Comparison of ENCODE assay signal across 21 cellular contexts in the genomic region with DNA sequence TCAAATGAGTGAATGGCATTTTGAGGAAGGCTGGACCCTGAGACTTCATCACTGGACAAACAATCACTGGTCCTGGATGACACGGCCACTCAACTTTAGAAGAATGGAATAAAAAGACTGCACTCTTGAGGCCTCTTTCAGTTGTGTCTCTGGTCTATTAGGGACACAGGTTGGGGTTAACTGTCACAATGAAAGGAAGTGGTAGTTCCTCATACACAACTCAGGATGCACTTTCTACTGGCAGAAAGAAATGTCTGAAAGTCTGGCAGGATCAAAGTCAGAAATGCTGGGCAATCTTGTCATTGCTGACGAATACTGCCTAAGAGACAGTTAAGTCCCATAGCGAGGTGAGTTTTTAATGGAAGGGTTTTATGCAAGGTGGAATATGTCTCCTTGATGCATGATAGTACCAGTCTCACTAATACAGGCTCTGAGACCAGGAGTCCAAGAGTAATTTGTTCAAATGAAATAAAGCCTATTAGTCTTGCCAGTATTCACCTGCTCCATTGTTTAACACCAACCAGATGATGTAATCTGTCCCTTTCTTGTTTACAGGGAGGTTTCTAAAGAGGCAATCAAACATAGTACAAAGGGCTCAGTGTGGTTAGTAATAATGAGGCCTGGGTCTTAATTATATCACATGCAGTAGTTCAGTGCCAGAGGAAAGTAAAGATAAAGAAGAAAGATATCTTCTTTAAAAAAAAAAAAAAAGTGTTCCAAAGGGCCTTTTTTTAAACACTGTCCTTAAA. TPM values are rescaled to one million over a fixed set of nuclear protein-coding genes. Genes with fewer than 3 reads are reported as not detected.
DNase-seq lines count a peak whose midpoint lies in the region; ATAC-seq, FAIRE-seq and TF ChIP-seq lines count a peak whose summit lies in the region.
"Had no signal": no experiment of that assay in that cellular context is flagged by ENCODE, and none has a peak within 500 bp of the region (broad histone marks: within the 10 kb centered on the region; RNA-seq: fewer than 3 reads in every experiment).

No MANE protein-coding gene starts in this region.

- WGBS in H1 (ENCODE audit: extremely low coverage in 1 of 2, insufficient coverage in 1 of 2, insufficient read length in 1 of 2, insufficient replicate concordance in 2 of 2, low coverage in 1 of 2, low lambda C conversion rate in 2 of 2, missing lambda C conversion rate in 1 of 2), 2 experiments, result 93% methylated on average over 3 of the region's 3 CpGs; no CpG with 5 or more reads in 1 of the 2 experiments

- POLR2A ChIA-PET in H1 (lab: Charles Lee; ENCODE audit: partially characterized antibody), result interaction anchor here (0.7 kb wide), 1 partner anchor 1433 kb away, joined by 4 read pairs; no protein-coding TSS in a partner anchor

- no peak for TF ChIP-seq POLR2A in H1 (IDR thresholded peaks at IDR 0.05; ENCODE audit: control extremely low read depth in 1 of 2, low read depth in 2 of 2, low read length in 2 of 2)

- H3K4me3 ChIP-seq in HL-60 (replicated peaks; ENCODE audit: insufficient read depth, low read length), result no peak overlapping the region
- H3K4me3 ChIP-seq in H1 (ENCODE audit: extremely low read depth in 1 of 4, insufficient read depth in 2 of 4, low read depth in 3 of 4, low read length in 4 of 4), result no peak overlapping the region
- H3K4me3 ChIP-seq: left ventricle myocardium inferior, PC-9, prostate gland, SJCRH30, tibial artery had no signal

- H3K27me3 Mint-ChIP-seq in activated T-helper 17 cell treated with anti-CD3 and anti-CD28 coated beads, Interleukin-2, amount 50 U/mL, for 72 hours, result no peaks in the 10 kb centered on the region

- H2BK120ac ChIP-seq in H1 (replicated peaks; ENCODE audit: low read depth, low read length), result no peak overlapping the region

- H3K79me2 ChIP-seq in H1 (ENCODE audit: control insufficient read depth in 1 of 2, insufficient read depth in 2 of 2, low read length in 2 of 2), result no peaks in the 10 kb centered on the region

- 0 out of 2 replicates have a peak overlapping the region, but pooled peaks have one; percentile 6 for H3K27ac ChIP-seq in HL-60 (replicated peaks)
- no peak overlapping the region for H3K27ac ChIP-seq in H1 (ENCODE audit: low read depth, low read length)
- H3K27ac ChIP-seq: left ventricle myocardium inferior, PC-9, prostate gland, SJCRH30, tibial artery had no signal

- ATAC-seq in activated T-helper 17 cell treated with anti-CD3 and anti-CD28 coated beads, Interleukin-2, amount 50 U/mL, for 72 hours (replicated peaks), result no peak
- ATAC-seq: stimulated activated naive CD8-positive, alpha-beta T cell treated with anti-CD3 and anti-CD28 coated beads, Interleukin-15, Interleukin-2, amounts not matched to agents 100 U/mL and 50 U/mL, for 24 hours had no signal

- H3K4me3 Mint-ChIP-seq in activated T-helper 17 cell treated with anti-CD3 and anti-CD28 coated beads, Interleukin-2, amount 50 U/mL, for 72 hours, result no peak overlapping the region
- H3K4me3 Mint-ChIP-seq: activated CD4-positive, alpha-beta memory T cell treated with anti-CD3 and anti-CD28 coated beads, Interleukin-2, amount 10 ng/mL, durations not matched to agents 7 days and 5 days; activated naive CD4-positive, alpha-beta T cell treated with anti-CD3 and anti-CD28 coated beads, Interleukin-2, amount 50 U/mL, for 24 hours; endodermal cell; neural crest cell had no signal

- no peaks in the 10 kb centered on the region; a peak in 1 of 7 replicates for H3K4me1 ChIP-seq in H1 (replicated peaks in 1 of 4; ENCODE audit: control insufficient read depth in 3 of 4, insufficient read depth in 4 of 4, low read length in 3 of 4)
- H3K4me1 ChIP-seq: left ventricle myocardium inferior, prostate gland, SJCRH30, tibial artery had no signal

- no peaks in the 10 kb centered on the region for H3K79me1 ChIP-seq in H1 (ENCODE audit: low read depth, low read length)

- no peak for TF ChIP-seq CTCF in HL-60 (IDR thresholded peaks at IDR 0.05; ENCODE audit: insufficient read depth, low read length)
- TF ChIP-seq CTCF in H1 (IDR thresholded peaks at IDR 0.05; ENCODE audit: control extremely low read depth in 1 of 3, insufficient read depth in 1 of 3, low read depth in 1 of 3, low read length in 3 of 3), result no peak

- no peak overlapping the region for H3K4ac ChIP-seq in H1 (replicated peaks; ENCODE audit: insufficient read length, low read depth, low read length)

- no peak overlapping the region for H4K8ac ChIP-seq in H1 (ENCODE audit: extremely low read depth, insufficient read depth, low read length)

- H4K91ac ChIP-seq in H1 (replicated peaks; ENCODE audit: insufficient read length, low read length), result no peak overlapping the region

- no peaks in the 10 kb centered on the region for H3K27me3 ChIP-seq in HL-60 (ENCODE audit: insufficient read depth, poor library complexity, severe bottlenecking)
- no peaks in the 10 kb centered on the region for H3K27me3 ChIP-seq in H1 (replicated peaks in 1 of 4; ENCODE audit: control insufficient read depth in 3 of 4, extremely low read depth in 1 of 4, insufficient read depth in 3 of 4, low read length in 3 of 4)
- H3K27me3 ChIP-seq: SJCRH30, tibial artery had no signal

- peak overlapping the region; percentile 31 for H3K14ac ChIP-seq in H1 (ENCODE audit: insufficient read length)

- no peaks in the 10 kb centered on the region for H3K36me3 Mint-ChIP-seq in activated T-helper 17 cell treated with anti-CD3 and anti-CD28 coated beads, Interleukin-2, amount 50 U/mL, for 72 hours (ENCODE audit: low read depth)
- H3K36me3 Mint-ChIP-seq: activated naive CD4-positive, alpha-beta T cell treated with anti-CD3 and anti-CD28 coated beads, Interleukin-2, amount 50 U/mL, for 24 hours had no signal

- H3K4me2 ChIP-seq in H1 (ENCODE audit: insufficient read depth in 1 of 2, low read depth in 2 of 2, low read length in 2 of 2), result no peak overlapping the region
- H3K4me2 ChIP-seq: PC-9 had no signal

- H2AFZ ChIP-seq in H1 (ENCODE audit: low read length), result no peak overlapping the region
- H2AFZ ChIP-seq: PC-9 had no signal

- H3K23ac ChIP-seq in H1 (ENCODE audit: insufficient read length), result no peak overlapping the region

- H2AK5ac ChIP-seq in H1 (ENCODE audit: low read depth, low read length), result no peak overlapping the region

- H4K20me1 ChIP-seq in H1 (replicated peaks in 1 of 2; ENCODE audit: control insufficient read depth in 1 of 2, insufficient read depth in 2 of 2, low read length in 2 of 2), result no peaks in the 10 kb centered on the region

- H3K27ac Mint-ChIP-seq in activated T-helper 17 cell treated with anti-CD3 and anti-CD28 coated beads, Interleukin-2, amount 50 U/mL, for 72 hours, result no peak overlapping the region
- H3K27ac Mint-ChIP-seq: activated CD4-positive, alpha-beta memory T cell treated with anti-CD3 and anti-CD28 coated beads, Interleukin-2, amount 10 ng/mL, durations not matched to agents 7 days and 5 days; activated naive CD4-positive, alpha-beta T cell treated with anti-CD3 and anti-CD28 coated beads, Interleukin-2, amount 50 U/mL, for 24 hours; endodermal cell had no signal

- no peaks in the 10 kb centered on the region for H3K9me3 Mint-ChIP-seq in activated T-helper 17 cell treated with anti-CD3 and anti-CD28 coated beads, Interleukin-2, amount 50 U/mL, for 72 hours
- H3K9me3 Mint-ChIP-seq: activated CD4-positive, alpha-beta memory T cell treated with anti-CD3 and anti-CD28 coated beads, Interleukin-2, amount 10 ng/mL, durations not matched to agents 7 days and 5 days; activated naive CD4-positive, alpha-beta T cell treated with anti-CD3 and anti-CD28 coated beads, Interleukin-2, amount 50 U/mL, for 24 hours; endodermal cell; neural crest cell had no signal

- no peak overlapping the region for H2BK5ac ChIP-seq in H1 (ENCODE audit: low read depth, low read length)

- no peaks in the 10 kb centered on the region for H3K9me3 ChIP-seq in H1 (ENCODE audit: insufficient read depth in 2 of 2, low read depth in 1 of 2, low read length in 1 of 2)
- H3K9me3 ChIP-seq: left ventricle myocardium inferior, prostate gland, SJCRH30, tibial artery had no signal

- CTCF ChIA-PET in H1 (lab: Charles Lee; ENCODE audit: partially characterized antibody), result interaction anchor here (1.1 to 1.4 kb wide), 2 partner anchors 11 to 25 kb away, joined by 3 read pairs; partner anchors contain the start of gene RRP15

- no peak overlapping the region for H4K5ac ChIP-seq in H1 (ENCODE audit: insufficient read length, low read depth, low read length)

- TF ChIP-seq RAD21 in H1 (IDR thresholded peaks at IDR 0.05 in 1 of 2, conservative IDR thresholded peaks at IDR 0.05 in 1 of 2; ENCODE audit: low read depth in 2 of 2, low read length in 2 of 2), result no peak

- TF ChIP-seq EP300 in H1 (IDR thresholded peaks at IDR 0.05; ENCODE audit: borderline replicate concordance in 1 of 2, low read depth in 2 of 2, low read length in 2 of 2), result no peak

- peak in 1 of 2 experiments; percentile 41 for DNase-seq in HL-60 (ENCODE audit: low read depth in 1 of 2, low spot score in 1 of 2)
- peak in 2 of 3 experiments; percentile 54 to 90 for DNase-seq in NCI-H1417 (lab: John Stamatoyannopoulos, UW)
- DNase-seq in NCI-H2196 (lab: John Stamatoyannopoulos, UW; ENCODE audit: unreplicated experiment), result peak; percentile 50
- DNase-seq in H1 (ENCODE audit: low read depth in 1 of 2, low spot score in 2 of 2), result no peak
- no peak for DNase-seq in HCEC 1CT
- no peak for DNase-seq in NK-92 (lab: John Stamatoyannopoulos, UW; ENCODE audit: unreplicated experiment)
- DNase-seq: activated CD4-positive, alpha-beta memory T cell treated with anti-CD3 and anti-CD28 coated beads, Interleukin-2, amount 10 ng/mL, durations not matched to agents 7 days and 5 days; activated T-cell treated with anti-CD3 and anti-CD28 coated beads, Interleukin-2, amount 50 U/mL, for 1 hour; endodermal cell; left ventricle myocardium inferior; NCI-H2227 treated with DMSO at 0.1 percent for 48 hours; PC-9; SJCRH30; stimulated activated CD4-positive, alpha-beta T cell treated with anti-CD3 and anti-CD28 coated beads, Interleukin-2, amount 100 ng/mL, for 24 hours; stimulated activated naive CD8-positive, alpha-beta T cell treated with anti-CD3 and anti-CD28 coated beads, Interleukin-15, Interleukin-2, amounts not matched to agents 100 U/mL and 50 U/mL, for 24 hours; tibial artery had no signal

- H2BK12ac ChIP-seq in H1 (ENCODE audit: low read depth, low read length), result no peak overlapping the region

- FAIRE-seq in H1 (lab: Jason Lieb, UNC), result no peak
- FAIRE-seq: HTR-8/SVneo had no signal

- H2BK15ac ChIP-seq in H1 (ENCODE audit: low read length), result no peak overlapping the region

- no peaks in the 10 kb centered on the region for H3K4me1 Mint-ChIP-seq in activated T-helper 17 cell treated with anti-CD3 and anti-CD28 coated beads, Interleukin-2, amount 50 U/mL, for 72 hours
- H3K4me1 Mint-ChIP-seq: activated CD4-positive, alpha-beta memory T cell treated with anti-CD3 and anti-CD28 coated beads, Interleukin-2, amount 10 ng/mL, durations not matched to agents 7 days and 5 days; activated naive CD4-positive, alpha-beta T cell treated with anti-CD3 and anti-CD28 coated beads, Interleukin-2, amount 50 U/mL, for 24 hours; neural crest cell had no signal

- no peak overlapping the region for H3K56ac ChIP-seq in H1 (replicated peaks; ENCODE audit: insufficient read length, low read depth, low read length)

- no peak overlapping the region for H3K18ac ChIP-seq in H1 (ENCODE audit: extremely low read depth, low read length)

- no peaks in the 10 kb centered on the region for H3K36me3 ChIP-seq in H1 (ENCODE audit: control insufficient read depth in 2 of 4, insufficient read depth in 4 of 4, low read length in 3 of 4)
- H3K36me3 ChIP-seq: left ventricle myocardium inferior, prostate gland, SJCRH30, tibial artery had no signal

- H3K23me2 ChIP-seq in H1 (ENCODE audit: low read depth, low read length), result no peaks in the 10 kb centered on the region

- H3K9ac ChIP-seq in H1 (replicated peaks in 1 of 4; ENCODE audit: extremely low read depth in 1 of 4, low read depth in 3 of 4, low read length in 3 of 4), result no peak overlapping the region

- no peak overlapping the region for H2BK20ac ChIP-seq in H1 (ENCODE audit: low read length)

RNA-seq across cellular contexts. Expression of gene RRP15, which starts 11.2 kb away (rescaled TPM):
- total RNA-seq in H1 (2021; fragmentation: NEBNext Ultra II Directional; extraction: Animal tissue kit (Norgen Biotek cat#: 25700)), result 46.6 and 52.8 TPM in 2 replicates
- 2.1 and 3.7 TPM in 2 replicates for polyA plus RNA-seq in H1 (2011; rRNA removed)
- 4.9 TPM for polyA plus RNA-seq in H1 (2011; cell fraction: cytosol; rRNA removed)
- polyA plus RNA-seq in H1 (2011; cell fraction: nucleus; rRNA removed), result 3.5 TPM
- 19.5 to 25.2 TPM (median 22.0 TPM) in 4 replicates for polyA plus RNA-seq in H1 (2012, experiment 1 of 2)
- polyA plus RNA-seq in H1 (2012, experiment 2 of 2), result 0.83 TPM
- polyA plus RNA-seq in H1 (2013, experiment 1 of 2), result 93.3 TPM
- 92.9 TPM for polyA plus RNA-seq in H1 (2013, experiment 2 of 2)
- 6.3 and 7.3 TPM in 2 replicates for polyA minus RNA-seq in H1 (2011; rRNA and poly(A)+ RNA removed)
- polyA minus RNA-seq in H1 (2011; cell fraction: cytosol; rRNA and poly(A)+ RNA removed), result 6.0 TPM
- 17.8 TPM for polyA minus RNA-seq in H1 (2011; cell fraction: nucleus; rRNA and poly(A)+ RNA removed)
- 10 to 100 TPM; 10.9 to 25.3 TPM for total RNA-seq in activated T-helper 17 cell treated with anti-CD3 and anti-CD28 coated beads, Interleukin-2, amount 50 U/mL, for 72 hours

Comparison
In these comparisons a context has a peak if more than half of its experiments do, and no peak if none do; other contexts are left out.
1. DNase-seq: peak in NCI-H1417 (2 of 3) and NCI-H2196 (single experiment); none in H1 (0 of 2), HCEC 1CT (single experiment) and NK-92 (single experiment).